In genomic region chr6:139597087-139597763, GRCh38 we compare ENCODE assay signal across 1 cellular context.
TF ChIP-seq lines count a peak whose summit lies in the region.

No MANE protein-coding gene starts in this region.

TF ChIP-seq in H1, 55 proteins besides CTCF, POLR2A, EP300 and RAD21 (continued from another document):
- TF ChIP-seq CHD7 (IDR thresholded peaks at IDR 0.05; ENCODE audit: insufficient replicate concordance, low read length), result no peak
- no peak for TF ChIP-seq CHD1 (IDR thresholded peaks at IDR 0.05; ENCODE audit: low read depth, low read length)
- TF ChIP-seq ZNF274 (IDR thresholded peaks at IDR 0.05; ENCODE audit: borderline replicate concordance, extremely low read depth, low read length), result no peak
- no peak for TF ChIP-seq EGR1 (IDR thresholded peaks at IDR 0.05; ENCODE audit: borderline replicate concordance, low read depth, low read length)
